ENCODE assay signal across 28 cellular contexts in genomic region chrX:2224141-2224540, GRCh38.
"Had no signal": no experiment of that assay in that cellular context is flagged by ENCODE, and none has a peak within 500 bp of the region (broad histone marks: within the 10 kb centered on the region; RNA-seq: fewer than 3 reads in every experiment).

No MANE protein-coding gene starts in this region.

- ATAC-seq: psoas muscle; right cardiac atrium; right lobe of liver; stimulated activated effector memory CD8-positive, alpha-beta T cell treated with anti-CD3 and anti-CD28 coated beads, Interleukin-12 subunit alpha, Interleukin-12 subunit beta, amount 100 ng/mL, for 72 hours; stimulated activated naive B cell treated with anti-CD40 and anti-IgM and Interleukin-4, amounts not matched to agents 10 μg/mL and 1 μg/mL and 100 μg/mL, for 72 hours had no signal

- H3K27me3 ChIP-seq: neural progenitor cell, ovary, right lobe of liver, sigmoid colon, stomach, thyroid gland, tibial nerve, upper lobe of left lung, vagina had no signal

- H3K36me3 Mint-ChIP-seq: stimulated activated effector memory CD8-positive, alpha-beta T cell treated with anti-CD3 and anti-CD28 coated beads, Interleukin-12 subunit alpha, Interleukin-12 subunit beta, amount 100 ng/mL, for 72 hours had no signal

- H3K9me3 ChIP-seq: thyroid gland had no signal

- H3K27me3 Mint-ChIP-seq: progenitor cell of endocrine pancreas; stimulated activated naive B cell treated with anti-CD40 and anti-IgM and Interleukin-4, amounts not matched to agents 10 μg/mL and 1 μg/mL and 100 μg/mL, for 72 hours; stimulated activated naive CD8-positive, alpha-beta T cell treated with anti-CD3 and anti-CD28 coated beads, Interleukin-15, Interleukin-2, amounts not matched to agents 100 ng/mL and 50 ng/mL, for 24 hours had no signal

- H3K4me3 ChIP-seq: neural progenitor cell, ovary, psoas muscle, right lobe of liver, sigmoid colon, stomach, thoracic aorta, thyroid gland, tibial nerve, upper lobe of left lung, vagina had no signal

- H3K4me3 Mint-ChIP-seq: natural killer cell; nephron; neural progenitor cell; stimulated activated effector memory CD8-positive, alpha-beta T cell treated with anti-CD3 and anti-CD28 coated beads, Interleukin-12 subunit alpha, Interleukin-12 subunit beta, amount 100 ng/mL, for 72 hours; stimulated activated naive B cell treated with anti-CD40 and anti-IgM and Interleukin-4, amounts not matched to agents 10 μg/mL and 1 μg/mL and 100 μg/mL, for 72 hours; stimulated activated naive CD8-positive, alpha-beta T cell treated with anti-CD3 and anti-CD28 coated beads, Interleukin-15, Interleukin-2, amounts not matched to agents 100 ng/mL and 50 ng/mL, for 24 hours had no signal

- H3K27ac Mint-ChIP-seq: natural killer cell; nephron; neural progenitor cell; progenitor cell of endocrine pancreas; stimulated activated effector memory CD8-positive, alpha-beta T cell treated with anti-CD3 and anti-CD28 coated beads, Interleukin-12 subunit alpha, Interleukin-12 subunit beta, amount 100 ng/mL, for 72 hours; stimulated activated naive B cell treated with anti-CD40 and anti-IgM and Interleukin-4, amounts not matched to agents 10 μg/mL and 1 μg/mL and 100 μg/mL, for 72 hours; stimulated activated naive CD8-positive, alpha-beta T cell treated with anti-CD3 and anti-CD28 coated beads, Interleukin-15, Interleukin-2, amounts not matched to agents 100 ng/mL and 50 ng/mL, for 24 hours had no signal

- H3K4me1 ChIP-seq: neural progenitor cell, parathyroid adenoma, psoas muscle, right lobe of liver, sigmoid colon, stomach, thyroid gland, tibial nerve, vagina had no signal

- H3K36me3 ChIP-seq: neural progenitor cell, ovary had no signal

- H3K4me2 ChIP-seq: neural progenitor cell had no signal

- DNase-seq: natural killer cell; nucleus accumbens; ovary; posterior cingulate gyrus; psoas muscle; right cardiac atrium; right lobe of liver; sigmoid colon; small intestine; stimulated activated CD4-positive, alpha-beta T cell treated with anti-CD3 and anti-CD28 coated beads, Interleukin-15, amount 100 ng/mL, for 24 hours; stimulated activated CD4-positive, alpha-beta T cell treated with anti-CD3 and anti-CD28 coated beads, Interleukin-2, amount 100 ng/mL, for 24 hours; stimulated activated CD4-positive, alpha-beta T cell treated with anti-CD3 and anti-CD28 coated beads, Interleukin-2, amount 100 ng/mL, for 48 hours; stimulated activated CD4-positive, alpha-beta T cell treated with anti-CD3 and anti-CD28 coated beads, Interleukin-4, amount 100 ng/mL, for 24 hours; stimulated activated naive B cell treated with anti-CD40 and anti-IgM and Interleukin-4, amounts not matched to agents 10 μg/mL and 1 μg/mL and 100 μg/mL, for 72 hours; stimulated activated naive CD4-positive, alpha-beta T cell treated with Interleukin-2 at 50 U/mL for 16 hours; stomach; thyroid gland; trophoblast cell; upper lobe of left lung had no signal

- H3K9ac ChIP-seq: neural progenitor cell, parathyroid adenoma had no signal

- H3K27ac ChIP-seq: neural progenitor cell, ovary, parathyroid adenoma, psoas muscle, right lobe of liver, sigmoid colon, stomach, thoracic aorta, thyroid gland, tibial nerve, upper lobe of left lung, vagina had no signal

- H3K79me2 ChIP-seq: parathyroid adenoma had no signal

- H2AFZ ChIP-seq: neural progenitor cell, parathyroid adenoma had no signal

- H3K4me1 Mint-ChIP-seq: nephron had no signal
